Comparison of ENCODE assay signal across 21 cellular contexts in genomic region chr19:40216777-40217026, GRCh38. TPM values are rescaled to one million over a fixed set of nuclear protein-coding genes. Genes with fewer than 3 reads are reported as not detected.
DNase-seq lines count a peak whose midpoint lies in the region; ATAC-seq and TF ChIP-seq lines count a peak whose summit lies in the region.
"Had no signal": no experiment of that assay in that cellular context is flagged by ENCODE, and none has a peak within 500 bp of the region (broad histone marks: within the 10 kb centered on the region; RNA-seq: fewer than 3 reads in every experiment).

No MANE protein-coding gene starts in this region.

- intact Hi-C loops in activated CD8-positive, alpha-beta T cell treated with anti-CD3 and anti-CD28 coated beads for 36 hours (cut with micrococcal nuclease), result no loop called here
- intact Hi-C loops in PC-3 (cut with micrococcal nuclease), result no loop called here
- intact Hi-C loops in A673 (cut with micrococcal nuclease; ENCODE audit: unreplicated experiment), result loop anchor here (5.0 kb wide), 1 partner anchor 69 kb away; no protein-coding TSS in a partner anchor
- intact Hi-C loops in CD14-positive monocyte (cut with micrococcal nuclease), result no loop called here

- H3K27ac ChIP-seq in PC-3 (ENCODE audit: low read length) (no peak overlapping the region), parathyroid adenoma (no peak overlapping the region), A673 (ENCODE audit: low read depth, low read length, poor library complexity, severe bottlenecking) (no peak overlapping the region)
- H3K27ac ChIP-seq: adrenal gland, epithelial cell of prostate, KMS-11, uterus had no signal

- CTCF ChIA-PET in activated CD8-positive, alpha-beta T cell treated with anti-CD3 and anti-CD28 coated beads for 36 hours (lab: Charles Lee), result no interaction called here
- CTCF ChIA-PET in activated CD8-positive, alpha-beta T cell treated with anti-CD3 and anti-CD28 coated beads, Interleukin-2, amount 10 ng/mL, durations not matched to agents 7 days and 5 days (lab: Charles Lee), result no interaction called here
- CTCF ChIA-PET in PC-3 (lab: Charles Lee) (no interaction called here), A673 (lab: Charles Lee) (no interaction called here)

- H2AFZ ChIP-seq in PC-3 (ENCODE audit: low read length) (peak overlapping the region; percentile 85), parathyroid adenoma (peak overlapping the region; percentile 86)

- no peaks in the 10 kb centered on the region for H4K20me1 ChIP-seq in PC-3 (ENCODE audit: low read length)

- peaks cover 9% of the 10 kb centered on the region for H3K4me1 Mint-ChIP-seq in activated CD8-positive, alpha-beta T cell treated with anti-CD3 and anti-CD28 coated beads for 36 hours (ENCODE audit: low read depth)
- H3K4me1 Mint-ChIP-seq in activated CD8-positive, alpha-beta T cell treated with anti-CD3 and anti-CD28 coated beads, Interleukin-2, amount 10 ng/mL, durations not matched to agents 7 days and 5 days (ENCODE audit: low read depth), result peaks cover 8% of the 10 kb centered on the region
- H3K4me1 Mint-ChIP-seq in CD14-positive monocyte, result peaks cover 4% of the 10 kb centered on the region

- no peak for TF ChIP-seq CTCF in activated CD8-positive, alpha-beta T cell treated with anti-CD3 and anti-CD28 coated beads for 36 hours (IDR thresholded peaks at IDR 0.05)
- TF ChIP-seq CTCF in PC-3 (conservative IDR thresholded peaks at IDR 0.05; ENCODE audit: low read depth, low read length) (no peak), parathyroid adenoma (IDR thresholded peaks at IDR 0.05) (no peak), A673 (conservative IDR thresholded peaks at IDR 0.05; ENCODE audit: low read depth, low read length) (no peak), CD14-positive monocyte (IDR thresholded peaks at IDR 0.05) (no peak)

- BruUV-seq in PC-3 (replicated peaks; lab: Mats Ljungman, UMichigan) (no TSS peak), A673 (replicated peaks; lab: Mats Ljungman, UMichigan) (no TSS peak)

- H3K27me3 ChIP-seq in PC-3 (ENCODE audit: low read length) (no peaks in the 10 kb centered on the region), parathyroid adenoma (ENCODE audit: control insufficient read depth, insufficient read depth, low read length) (no peaks in the 10 kb centered on the region), A673 (replicated peaks; ENCODE audit: insufficient read depth, low read depth, low read length, poor library complexity) (peaks cover 31% of the 10 kb centered on the region)

- no peak overlapping the region for H3K27ac Mint-ChIP-seq in activated CD8-positive, alpha-beta T cell treated with anti-CD3 and anti-CD28 coated beads for 36 hours
- no peak overlapping the region for H3K27ac Mint-ChIP-seq in activated CD8-positive, alpha-beta T cell treated with anti-CD3 and anti-CD28 coated beads, Interleukin-2, amount 10 ng/mL, durations not matched to agents 7 days and 5 days
- no peak overlapping the region for H3K27ac Mint-ChIP-seq in CD14-positive monocyte
- H3K27ac Mint-ChIP-seq: activated T-cell treated with anti-CD3 and anti-CD28 coated beads, Interleukin-2, amount 50 U/mL, for 24 hours; stimulated activated naive CD8-positive, alpha-beta T cell treated with anti-CD3 and anti-CD28 coated beads, Interleukin-15, Interleukin-2, amounts not matched to agents 100 ng/mL and 50 ng/mL, for 24 hours; T-helper 1 cell treated with Interleukin-12 subunit alpha and Interleukin-12 subunit beta and Interleukin-4 antibody, amounts not matched to agents 30 μg/mL and 1 μg/mL, for 36 hours had no signal

- H3K4me3 ChIP-seq in PC-3 (ENCODE audit: low read length) (peak overlapping the region; percentile 68), parathyroid adenoma (ENCODE audit: low read depth, low read length) (no peak overlapping the region), A673 (ENCODE audit: low read depth, low read length, poor library complexity, severe bottlenecking) (no peak overlapping the region)
- H3K4me3 ChIP-seq: adrenal gland, uterus had no signal

- H3K4me3 Mint-ChIP-seq in activated CD8-positive, alpha-beta T cell treated with anti-CD3 and anti-CD28 coated beads for 36 hours, result no peak overlapping the region
- H3K4me3 Mint-ChIP-seq in activated CD8-positive, alpha-beta T cell treated with anti-CD3 and anti-CD28 coated beads, Interleukin-2, amount 10 ng/mL, durations not matched to agents 7 days and 5 days, result no peak overlapping the region
- H3K4me3 Mint-ChIP-seq in CD14-positive monocyte, result peak overlapping the region in 1 of 2 donors; percentile 83
- H3K4me3 Mint-ChIP-seq: activated T-cell treated with anti-CD3 and anti-CD28 coated beads, Interleukin-2, amount 50 U/mL, for 24 hours; stimulated activated naive CD8-positive, alpha-beta T cell treated with anti-CD3 and anti-CD28 coated beads, Interleukin-15, Interleukin-2, amounts not matched to agents 100 ng/mL and 50 ng/mL, for 24 hours; T-helper 1 cell treated with Interleukin-12 subunit alpha and Interleukin-12 subunit beta and Interleukin-4 antibody, amounts not matched to agents 30 μg/mL and 1 μg/mL, for 36 hours had no signal

- H3K79me2 ChIP-seq in PC-3 (ENCODE audit: low read length) (no peaks in the 10 kb centered on the region), parathyroid adenoma (no peaks in the 10 kb centered on the region)

- H3K9me3 Mint-ChIP-seq in activated CD8-positive, alpha-beta T cell treated with anti-CD3 and anti-CD28 coated beads for 36 hours, result no peaks in the 10 kb centered on the region
- no peaks in the 10 kb centered on the region for H3K9me3 Mint-ChIP-seq in activated CD8-positive, alpha-beta T cell treated with anti-CD3 and anti-CD28 coated beads, Interleukin-2, amount 10 ng/mL, durations not matched to agents 7 days and 5 days (ENCODE audit: insufficient read depth)
- H3K9me3 Mint-ChIP-seq in CD14-positive monocyte, result peaks cover 0 to 17% (median 5%) of the 10 kb centered on the region in 7 donors
- H3K9me3 Mint-ChIP-seq: activated T-cell treated with anti-CD3 and anti-CD28 coated beads, Interleukin-2, amount 50 U/mL, for 24 hours; stimulated activated naive CD8-positive, alpha-beta T cell treated with anti-CD3 and anti-CD28 coated beads, Interleukin-15, Interleukin-2, amounts not matched to agents 100 ng/mL and 50 ng/mL, for 24 hours; T-helper 1 cell treated with Interleukin-12 subunit alpha and Interleukin-12 subunit beta and Interleukin-4 antibody, amounts not matched to agents 30 μg/mL and 1 μg/mL, for 36 hours had no signal

- POLR2A ChIA-PET in activated CD8-positive, alpha-beta T cell treated with anti-CD3 and anti-CD28 coated beads for 36 hours (lab: Charles Lee), result interaction anchor here (0.6 kb wide), 1 partner anchor 10 kb away, joined by 3 read pairs; no protein-coding TSS in a partner anchor
- POLR2A ChIA-PET in activated CD8-positive, alpha-beta T cell treated with anti-CD3 and anti-CD28 coated beads, Interleukin-2, amount 10 ng/mL, durations not matched to agents 7 days and 5 days (lab: Charles Lee), result no interaction called here
- POLR2A ChIA-PET in PC-3 (lab: Charles Lee; ENCODE audit: unreplicated experiment) (no interaction called here), A673 (lab: Charles Lee; ENCODE audit: low non-redundant PET) (no interaction called here)

- H3K4me2 ChIP-seq in PC-3 (ENCODE audit: low read length), result peak overlapping the region; percentile 90
- H3K4me2 ChIP-seq in parathyroid adenoma (ENCODE audit: low read length), result peak overlapping the region; percentile 65
- H3K4me2 ChIP-seq: KMS-11 had no signal

- no peaks in the 10 kb centered on the region for H3K9me2 ChIP-seq in PC-3 (replicated peaks; ENCODE audit: low read length)

- DNase-seq in activated CD8-positive, alpha-beta T cell treated with anti-CD3 and anti-CD28 coated beads for 36 hours, result peak; percentile 13
- DNase-seq in activated CD8-positive, alpha-beta T cell treated with anti-CD3 and anti-CD28 coated beads, Interleukin-2, amount 10 ng/mL, durations not matched to agents 7 days and 5 days, result no peak
- no peak for DNase-seq in PC-3
- DNase-seq in A673 (ENCODE audit: low spot score), result no peak
- no peak for DNase-seq in NCI-H1048 (lab: John Stamatoyannopoulos, UW)
- no peak for DNase-seq in CD14-positive monocyte (ENCODE audit: low spot score)
- DNase-seq: activated CD4-positive, CD25-positive, alpha-beta regulatory T cell; activated T-cell treated with anti-CD3 and anti-CD28 coated beads, Interleukin-2, amount 50 U/mL, for 24 hours; NCI-H226; uterus had no signal

- H3K36me3 ChIP-seq in PC-3 (ENCODE audit: low read depth, low read length) (no peaks in the 10 kb centered on the region), parathyroid adenoma (ENCODE audit: control insufficient read depth, insufficient read depth, low read length) (no peaks in the 10 kb centered on the region), A673 (ENCODE audit: insufficient read depth, low read length, poor library complexity, severe bottlenecking) (no peaks in the 10 kb centered on the region)
- H3K36me3 ChIP-seq: adrenal gland, uterus had no signal

- H3K36me3 Mint-ChIP-seq in activated CD8-positive, alpha-beta T cell treated with anti-CD3 and anti-CD28 coated beads for 36 hours (ENCODE audit: low read depth), result no peaks in the 10 kb centered on the region
- H3K36me3 Mint-ChIP-seq in activated CD8-positive, alpha-beta T cell treated with anti-CD3 and anti-CD28 coated beads, Interleukin-2, amount 10 ng/mL, durations not matched to agents 7 days and 5 days (ENCODE audit: low read depth), result no peaks in the 10 kb centered on the region
- H3K36me3 Mint-ChIP-seq in CD14-positive monocyte, result peaks cover 0 to 2% of the 10 kb centered on the region in 2 donors

- H3K4me1 ChIP-seq in PC-3 (ENCODE audit: insufficient read depth, low read length), result peaks cover 24% of the 10 kb centered on the region
- peaks cover 4% of the 10 kb centered on the region for H3K4me1 ChIP-seq in parathyroid adenoma
- no peaks in the 10 kb centered on the region for H3K4me1 ChIP-seq in A673 (ENCODE audit: insufficient read depth, low read length, poor library complexity, severe bottlenecking)
- H3K4me1 ChIP-seq: uterus had no signal

- no peaks in the 10 kb centered on the region for H3K9me3 ChIP-seq in PC-3 (ENCODE audit: low read length)
- H3K9me3 ChIP-seq in parathyroid adenoma (ENCODE audit: control insufficient read depth, low read length), result no peaks in the 10 kb centered on the region
- no peaks in the 10 kb centered on the region for H3K9me3 ChIP-seq in A673 (ENCODE audit: low read depth, low read length, poor library complexity, severe bottlenecking)
- H3K9me3 ChIP-seq: adrenal gland, uterus had no signal

- ATAC-seq in activated CD8-positive, alpha-beta T cell treated with anti-CD3 and anti-CD28 coated beads for 36 hours, result peak; percentile 25
- no peak for ATAC-seq in activated CD8-positive, alpha-beta T cell treated with anti-CD3 and anti-CD28 coated beads, Interleukin-2, amount 10 ng/mL, durations not matched to agents 7 days and 5 days
- ATAC-seq in PC-3, result peak; percentile 19
- peak; percentile 29 for ATAC-seq in esophagus mucosa
- ATAC-seq: Right ventricle myocardium inferior had no signal

- H3K27me3 Mint-ChIP-seq in activated CD8-positive, alpha-beta T cell treated with anti-CD3 and anti-CD28 coated beads for 36 hours, result peaks cover 38% of the 10 kb centered on the region
- H3K27me3 Mint-ChIP-seq in activated CD8-positive, alpha-beta T cell treated with anti-CD3 and anti-CD28 coated beads, Interleukin-2, amount 10 ng/mL, durations not matched to agents 7 days and 5 days (ENCODE audit: low read depth), result peaks cover 38% of the 10 kb centered on the region
- H3K27me3 Mint-ChIP-seq in CD14-positive monocyte (ENCODE audit: low read depth in 3 of 3), result peaks cover 53 to 60% (median 58%) of the 10 kb centered on the region in 3 donors

- H3K9ac ChIP-seq in PC-3 (ENCODE audit: low read length) (no peak overlapping the region), parathyroid adenoma (no peak overlapping the region)
- H3K9ac ChIP-seq: KMS-11 had no signal

- H3F3A ChIP-seq in PC-3 (ENCODE audit: low read length, unreplicated experiment), result no peaks in the 10 kb centered on the region

RNA-seq across cellular contexts. Expression of gene TTC9B, which starts 1.5 kb away (rescaled TPM):
- not detected for total RNA-seq in activated CD8-positive, alpha-beta T cell treated with anti-CD3 and anti-CD28 coated beads for 36 hours
- total RNA-seq in activated CD8-positive, alpha-beta T cell treated with anti-CD3 and anti-CD28 coated beads, Interleukin-2, amount 10 ng/mL, durations not matched to agents 7 days and 5 days, result not detected
- 0.15 and 0.17 TPM in 2 replicates for total RNA-seq in PC-3 (2014; rRNA removed)
- not detected for total RNA-seq in esophagus mucosa
- not detected in 2 replicates for total RNA-seq in A673 (2021)
- polyA plus RNA-seq in CD14-positive monocyte, result not detected
- total RNA-seq: mucosa of gallbladder, posterior vena cava, Right ventricle myocardium inferior, uterus had no signal
- polyA plus RNA-seq: AG04450 had no signal

RNA-seq across cellular contexts. Expression of gene CCNP, which starts 9.8 kb away (rescaled TPM):
- total RNA-seq in activated CD8-positive, alpha-beta T cell treated with anti-CD3 and anti-CD28 coated beads for 36 hours, result not detected
- under 1 TPM; 0.39 to 0.68 TPM for total RNA-seq in activated CD8-positive, alpha-beta T cell treated with anti-CD3 and anti-CD28 coated beads, Interleukin-2, amount 10 ng/mL, durations not matched to agents 7 days and 5 days
- total RNA-seq in PC-3 (2014; rRNA removed) (not detected in 2 replicates), esophagus mucosa (not detected), A673 (2021) (0.45 TPM in 1 of 2 replicates, not detected in the other)
- polyA plus RNA-seq in CD14-positive monocyte, result not detected
- total RNA-seq: Right ventricle myocardium inferior had no signal

RNA-seq across cellular contexts. Expression of gene MAP3K10, which starts 25.5 kb away (rescaled TPM):
- 10 to 100 TPM; 11.3 to 12.6 TPM for total RNA-seq in activated CD8-positive, alpha-beta T cell treated with anti-CD3 and anti-CD28 coated beads for 36 hours
- 10 to 100 TPM; 16.2 to 18.4 TPM for total RNA-seq in activated CD8-positive, alpha-beta T cell treated with anti-CD3 and anti-CD28 coated beads, Interleukin-2, amount 10 ng/mL, durations not matched to agents 7 days and 5 days
- total RNA-seq in PC-3 (2014; rRNA removed) (11.2 and 13.0 TPM in 2 replicates), esophagus mucosa (5.1 TPM), A673 (2021) (17.8 and 21.7 TPM in 2 replicates)
- under 1 TPM in 1 of 2 donors, not detected in 1; 0.05 TPM for polyA plus RNA-seq in CD14-positive monocyte
